23 cellular contexts compared by ENCODE assay signal in genomic region chr11:2489103-2489502, GRCh38. TPM values are rescaled to one million over a fixed set of nuclear protein-coding genes. Genes with fewer than 3 reads are reported as not detected.
"Had no signal": no experiment of that assay in that cellular context is flagged by ENCODE, and none has a peak within 500 bp of the region (broad histone marks: within the 10 kb centered on the region; RNA-seq: fewer than 3 reads in every experiment).

No MANE protein-coding gene starts in this region.

- H3K9me3 ChIP-seq: MG63 had no signal

- H3K27ac ChIP-seq: RWPE1, SJCRH30 had no signal

- ATAC-seq: HepG2, Panc1, PC-3, SK-N-SH treated with all-trans-retinoic acid at 6 μM for 48 hours had no signal

- H3K4me3 ChIP-seq: MG63, SJCRH30 had no signal

- H3K36me3 ChIP-seq: MG63, SJCRH30 had no signal

- DNase-seq: IMR-90, Karpas-422, KG1, MG63, NCI-H1092 treated with DMSO at 0.1 percent for 48 hours, NCI-H1436, NCI-H187, NCI-H2029, NCI-H2171 treated with DMSO at 0.1 percent for 48 hours, NCI-H345, NCI-H446 treated with DMSO at 0.1 percent for 48 hours, NCI-H524, NCI-H526 treated with DMSO at 0.1 percent for 48 hours, NCI-H748 treated with DMSO at 0.1 percent for 48 hours, PC-3, SHP77, SJCRH30 had no signal

- H3K4me1 ChIP-seq: SJCRH30 had no signal

- H3K27me3 ChIP-seq: SJCRH30 had no signal

RNA-seq across cellular contexts. Expression of gene KCNQ1, which starts 44.3 kb away (rescaled TPM):
- total RNA-seq: HT1080, IMR-90, SJCRH30 had no signal

RNA-seq across cellular contexts. Expression of gene TRPM5, which starts 44.8 kb away (rescaled TPM):
- total RNA-seq: HepG2, IMR-90, OCI-LY7, PC-3, SJCRH30 had no signal
- polyA plus RNA-seq: IMR-90 had no signal
